Comparison of ENCODE assay signal across 27 cellular contexts in the genomic region with DNA sequence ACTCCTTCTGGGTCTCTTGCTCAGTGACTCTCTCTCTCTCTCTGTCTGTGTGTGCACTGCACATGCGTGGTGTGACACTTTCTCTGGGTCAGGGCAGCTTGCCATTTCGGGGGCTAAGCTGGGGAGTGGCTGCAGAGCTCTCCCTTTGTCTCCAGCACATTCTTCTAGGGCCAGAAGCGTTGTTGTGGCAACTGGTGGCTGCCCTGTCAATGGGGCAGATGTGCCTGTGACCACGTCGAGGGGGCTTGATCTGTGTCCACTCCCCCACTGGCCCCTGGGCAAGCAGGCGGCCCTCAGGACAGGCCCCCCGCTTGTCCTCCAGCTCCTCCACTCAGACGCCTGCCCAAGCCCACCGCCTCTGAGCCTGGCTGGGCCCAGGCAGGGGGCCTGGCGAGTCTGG.
DNase-seq lines count a peak whose midpoint lies in the region; ATAC-seq and TF ChIP-seq lines count a peak whose summit lies in the region.
"Had no signal": no experiment of that assay in that cellular context is flagged by ENCODE, and none has a peak within 500 bp of the region (broad histone marks: within the 10 kb centered on the region; RNA-seq: fewer than 3 reads in every experiment).

No MANE protein-coding gene starts in this region.

- no peaks in the 10 kb centered on the region for H3K4me1 ChIP-seq in suprapubic skin
- H3K4me1 ChIP-seq: A549, lower lobe of right lung, SJCRH30 had no signal

- TF ChIP-seq CTCF in suprapubic skin (IDR thresholded peaks at IDR 0.05), result no peak

- WGBS in suprapubic skin, result 64% methylated on average over 8 of the region's 10 CpGs

- TF ChIP-seq EP300 in suprapubic skin (IDR thresholded peaks at IDR 0.05), result no peak

- no peak for TF ChIP-seq POLR2A in suprapubic skin (IDR thresholded peaks at IDR 0.05)

- H3K27me3 ChIP-seq in suprapubic skin, result peaks cover 4% of the 10 kb centered on the region
- H3K27me3 ChIP-seq: SJCRH30 had no signal

- H3K9me3 ChIP-seq in suprapubic skin, result peaks cover 17% of the 10 kb centered on the region
- H3K9me3 ChIP-seq: SJCRH30 had no signal

- intact Hi-C loops in head of caudate nucleus (cut with DNase I), result no loop called here

- ATAC-seq in HG02571 (IDR thresholded peaks at IDR 0.05; ENCODE audit: unreplicated experiment) (no peak), HG03159 (IDR thresholded peaks at IDR 0.05; ENCODE audit: unreplicated experiment) (no peak)
- ATAC-seq: GM23338; lower lobe of right lung; naive thymus-derived CD8-positive, alpha-beta T cell; Panc1; right cardiac atrium; stimulated activated naive CD8-positive, alpha-beta T cell treated with anti-CD3 and anti-CD28 coated beads, Interleukin-15, Interleukin-2, amounts not matched to agents 100 U/mL and 50 U/mL, for 24 hours had no signal

- H3K4me3 ChIP-seq in suprapubic skin, result no peak overlapping the region
- H3K4me3 ChIP-seq: A549, GM23338, lower lobe of right lung, SJCRH30 had no signal

- DNase-seq in C1 segment of cervical spinal cord (lab: John Stamatoyannopoulos, UW), result peak in 11 of 14 donors; percentile 23 to 83 (median 64)
- DNase-seq in anterior cingulate cortex (lab: John Stamatoyannopoulos, UW), result peak in 55 of 58 donors; percentile 22 to 98 (median 73)
- DNase-seq in head of caudate nucleus, result peak in 38 of 42 donors; percentile 8 to 75 (median 52)
- peak; percentile 67 for DNase-seq in pons (ENCODE audit: low spot score)
- DNase-seq in suprapubic skin (ENCODE audit: low spot score in 2 of 2), result no peak
- no peak for DNase-seq in HUDEP-2 (lab: John Stamatoyannopoulos, UW; ENCODE audit: unreplicated experiment in 76 of 76)
- DNase-seq: activated CD4-positive, alpha-beta memory T cell treated with anti-CD3 and anti-CD28 coated beads, Interleukin-2, amount 10 ng/mL, durations not matched to agents 7 days and 5 days; activated naive CD4-positive, alpha-beta T cell treated with anti-CD3 and anti-CD28 coated beads, Interleukin-2, amount 50 U/mL, for 16 hours; CD4-positive, alpha-beta T cell; effector memory CD4-positive, alpha-beta T cell; erythroblast; Karpas-422; lower lobe of right lung; NCI-H1436 treated with DMSO at 0.1 percent for 48 hours; NCI-H226; NCI-H526 treated with DMSO at 0.1 percent for 48 hours; right cardiac atrium; SJCRH30; stimulated activated CD4-positive, alpha-beta T cell treated with anti-CD3 and anti-CD28 coated beads, Interleukin-2, amount 100 ng/mL, for 24 hours; stimulated activated naive CD8-positive, alpha-beta T cell treated with anti-CD3 and anti-CD28 coated beads, Interleukin-15, Interleukin-2, amounts not matched to agents 100 U/mL and 50 U/mL, for 24 hours; T-helper 9 cell had no signal

- no peak overlapping the region for H3K27ac ChIP-seq in suprapubic skin
- H3K27ac ChIP-seq: A549, lower lobe of right lung, SJCRH30 had no signal

- H3K36me3 ChIP-seq in suprapubic skin, result no peaks in the 10 kb centered on the region
- H3K36me3 ChIP-seq: lower lobe of right lung, SJCRH30 had no signal

Comparison
In these comparisons a context has a peak if more than half of its experiments do, and no peak if none do; other contexts are left out.
1. DNase-seq: peak in C1 segment of cervical spinal cord (11 of 14), anterior cingulate cortex (55 of 58), head of caudate nucleus (38 of 42) and pons (single experiment); none in suprapubic skin (0 of 2) and HUDEP-2 (0 of 76).